Comparison of ENCODE assay signal across 7 cellular contexts in genomic region chr6:142301421-142302391, GRCh38. TPM values are rescaled to one million over a fixed set of nuclear protein-coding genes. Genes with fewer than 3 reads are reported as not detected.
DNase-seq lines count a peak whose midpoint lies in the region; ATAC-seq and TF ChIP-seq lines count a peak whose summit lies in the region.

ADGRG6 (plus strand) TSS chr6:142302007; CDS start chr6:142302330, 323 bp downstream.

- peak within 1 kb of the TSS; percentile 69 for H3K4me3 Mint-ChIP-seq in activated T-helper 2 cell treated with anti-CD3 and anti-CD28 coated beads, Interferon-gamma antibody, Interleukin-2, Interleukin-4, amounts not matched to agents 10 μg/mL and 5 μg/mL and 100 μg/mL, durations not matched to agents 14 hours and 24 hours and 36 hours (ENCODE audit: low read depth)

- H3K9me3 Mint-ChIP-seq in activated T-helper 2 cell treated with anti-CD3 and anti-CD28 coated beads, Interferon-gamma antibody, Interleukin-2, Interleukin-4, amounts not matched to agents 10 μg/mL and 5 μg/mL and 100 μg/mL, durations not matched to agents 14 hours and 24 hours and 36 hours, result no peaks in the 10 kb centered on the region

- intact Hi-C loops in activated T-helper 2 cell treated with anti-CD3 and anti-CD28 coated beads, Interferon-gamma antibody, Interleukin-2, Interleukin-4, amounts not matched to agents 10 μg/mL and 5 μg/mL and 100 μg/mL, durations not matched to agents 14 hours and 24 hours and 36 hours (cut with micrococcal nuclease), result no loop called here
- intact Hi-C loops in ovary (cut with DNase I), result loop anchor here in 1 of 4 donors (2.0 kb wide), 1 partner anchor 47 kb away; no protein-coding TSS in a partner anchor
- intact Hi-C loops in vagina (cut with DNase I), result no loop called here

- TF ChIP-seq POLR2A in ovary (IDR thresholded peaks at IDR 0.05) (no peak), vagina (IDR thresholded peaks at IDR 0.05) (no peak)

- no peaks in the 10 kb centered on the region for H3K36me3 Mint-ChIP-seq in activated T-helper 2 cell treated with anti-CD3 and anti-CD28 coated beads, Interferon-gamma antibody, Interleukin-2, Interleukin-4, amounts not matched to agents 10 μg/mL and 5 μg/mL and 100 μg/mL, durations not matched to agents 14 hours and 24 hours and 36 hours (ENCODE audit: low read depth)

- peaks cover 56% of the 10 kb centered on the region for H3K27me3 Mint-ChIP-seq in activated T-helper 2 cell treated with anti-CD3 and anti-CD28 coated beads, Interferon-gamma antibody, Interleukin-2, Interleukin-4, amounts not matched to agents 10 μg/mL and 5 μg/mL and 100 μg/mL, durations not matched to agents 14 hours and 24 hours and 36 hours (ENCODE audit: low read depth)

- WGBS in ovary, 3 donors, result 1 to 2% (median 1%) methylated on average over 69 to 91 of the region's 91 CpGs

- H3K4me1 Mint-ChIP-seq in activated T-helper 2 cell treated with anti-CD3 and anti-CD28 coated beads, Interferon-gamma antibody, Interleukin-2, Interleukin-4, amounts not matched to agents 10 μg/mL and 5 μg/mL and 100 μg/mL, durations not matched to agents 14 hours and 24 hours and 36 hours (ENCODE audit: low read depth), result peaks cover 2% of the 10 kb centered on the region

- peak within 1 kb of the TSS; percentile 36 for H3K4me3 ChIP-seq in ovary
- H3K4me3 ChIP-seq in vagina, result peak within 1 kb of the TSS; percentile 26 to 57

- H3K36me3 ChIP-seq in ovary (no peaks in the 10 kb centered on the region), vagina (no peaks in the 10 kb centered on the region)

- H3K4me1 ChIP-seq in ovary (ENCODE audit: insufficient read depth), result no peaks in the 10 kb centered on the region
- H3K4me1 ChIP-seq in vagina, result peaks cover 4% of the 10 kb centered on the region

- H3K9me3 ChIP-seq in ovary (no peaks in the 10 kb centered on the region), vagina (no peaks in the 10 kb centered on the region)

- H3K27me3 ChIP-seq in ovary, result no peaks in the 10 kb centered on the region
- H3K27me3 ChIP-seq in vagina, result no peaks in the 10 kb centered on the region

- H3K27ac ChIP-seq in ovary (no peak within 1 kb of the TSS), vagina (peak within 1 kb of the TSS; percentile 73)

- TF ChIP-seq CTCF in ovary (IDR thresholded peaks at IDR 0.05), result no peak
- TF ChIP-seq CTCF in vagina (IDR thresholded peaks at IDR 0.05), result no peak

- ATAC-seq in GM18517 (IDR thresholded peaks at IDR 0.05; ENCODE audit: unreplicated experiment) (peak; percentile 71), HG02840 (IDR thresholded peaks at IDR 0.05; ENCODE audit: low FRiP score, unreplicated experiment) (peak; percentile 62)

- no peak within 1 kb of the TSS for H3K27ac Mint-ChIP-seq in activated T-helper 2 cell treated with anti-CD3 and anti-CD28 coated beads, Interferon-gamma antibody, Interleukin-2, Interleukin-4, amounts not matched to agents 10 μg/mL and 5 μg/mL and 100 μg/mL, durations not matched to agents 14 hours and 24 hours and 36 hours

- DNase-seq in NCI-H774 (lab: John Stamatoyannopoulos, UW) (peak; percentile 65), globus pallidus (ENCODE audit: low spot score) (peak; percentile 2), ovary (peak in 1 of 5 donors; percentile 8), vagina (ENCODE audit: extremely low spot score in 2 of 2) (no peak)
- DNase-seq in activated T-helper 2 cell treated with anti-CD3 and anti-CD28 coated beads, Interferon-gamma antibody, Interleukin-2, Interleukin-4, amounts not matched to agents 10 μg/mL and 5 μg/mL and 100 μg/mL, durations not matched to agents 14 hours and 24 hours and 36 hours (ENCODE audit: low spot score), result peak; percentile 8

- TF ChIP-seq EP300 in ovary (IDR thresholded peaks at IDR 0.05), result no peak

RNA-seq across cellular contexts. Expression of gene ADGRG6, which starts in this region (rescaled TPM):
- total RNA-seq in activated T-helper 2 cell treated with anti-CD3 and anti-CD28 coated beads, Interferon-gamma antibody, Interleukin-2, Interleukin-4, amounts not matched to agents 10 μg/mL and 5 μg/mL and 100 μg/mL, durations not matched to agents 14 hours and 24 hours and 36 hours, result 0.07 TPM in 1 of 2 replicates, not detected in the other
- 10 to 100 TPM in 1 of 7 donors, 1 to 10 TPM in 6; 2.2 to 10.6 (median 3.0) TPM for total RNA-seq in ovary
- 1 to 10 TPM; 1.6 to 6.1 TPM for polyA plus RNA-seq in ovary
- total RNA-seq in vagina, result 22.6 TPM

Comparison
In these comparisons a context has a peak if more than half of its experiments do, and no peak if none do; other contexts are left out.
1. Peak in DNase-seq in activated T-helper 2 cell treated with anti-CD3 and anti-CD28 coated beads, Interferon-gamma antibody, Interleukin-2, Interleukin-4, amounts not matched to agents 10 μg/mL and 5 μg/mL and 100 μg/mL, durations not matched to agents 14 hours and 24 hours and 36 hours; RNA of the gene not detected or under 1 TPM.
2. DNase-seq: peak in NCI-H774 (single experiment) and globus pallidus (single experiment); none in vagina (0 of 2).